13 cellular contexts compared by ENCODE assay signal in genomic region chr13:74063533-74064100, GRCh38.
DNase-seq lines count a peak whose midpoint lies in the region; ATAC-seq and TF ChIP-seq lines count a peak whose summit lies in the region.
"Had no signal": no experiment of that assay in that cellular context is flagged by ENCODE, and none has a peak within 500 bp of the region (broad histone marks: within the 10 kb centered on the region; RNA-seq: fewer than 3 reads in every experiment).

No MANE protein-coding gene starts in this region.

- H3K79me2 ChIP-seq in DOHH2 (ENCODE audit: control insufficient read depth, low read length) (peaks cover 85% of the 10 kb centered on the region), OCI-LY1 (ENCODE audit: insufficient read depth, low read length) (peaks cover 8% of the 10 kb centered on the region), H9 (ENCODE audit: insufficient read depth, low read length) (no peaks in the 10 kb centered on the region)

- H2BK5ac ChIP-seq in H9 (ENCODE audit: insufficient read length, low read length), result no peak overlapping the region

- peaks cover 15% of the 10 kb centered on the region for H3K36me3 ChIP-seq in DOHH2 (ENCODE audit: control insufficient read depth, low read length)
- H3K36me3 ChIP-seq in OCI-LY1 (ENCODE audit: insufficient read depth, low read length), result peaks cover 8% of the 10 kb centered on the region; the same call in 1 of the 2 replicates
- no peaks in the 10 kb centered on the region for H3K36me3 ChIP-seq in psoas muscle (ENCODE audit: insufficient read depth in 1 of 2, low read depth in 1 of 2)
- H3K36me3 ChIP-seq in SJCRH30, result no peaks in the 10 kb centered on the region

- no peak overlapping the region for H3K14ac ChIP-seq in H9 (ENCODE audit: insufficient read depth, low read length)

- H2AK5ac ChIP-seq in H9 (ENCODE audit: insufficient read length, low read length), result no peak overlapping the region

- H3K27ac ChIP-seq in DOHH2 (ENCODE audit: low read depth, low read length) (peak overlapping the region; percentile 74), OCI-LY1 (ENCODE audit: low read depth, low read length, poor library complexity, severe bottlenecking) (peak overlapping the region; percentile 82), dorsolateral prefrontal cortex (peak overlapping the region in 50 of 59 donors; percentile 3 to 85 (median 60)), psoas muscle (peak overlapping the region; percentile 83), H9 (ENCODE audit: insufficient read length, low read depth, low read length) (no peak overlapping the region), SJCRH30 (no peak overlapping the region)
- H3K27ac ChIP-seq: PC-9 had no signal

- H3K23me2 ChIP-seq in H9 (ENCODE audit: insufficient read length, low read depth, low read length, poor library complexity, severe bottlenecking), result no peaks in the 10 kb centered on the region

- no peak overlapping the region for H2BK120ac ChIP-seq in H9 (ENCODE audit: low read depth, low read length, poor library complexity, severe bottlenecking)

- DNase-seq in dorsolateral prefrontal cortex, result no peak
- no peak for DNase-seq in psoas muscle
- no peak for DNase-seq in H9
- no peak for DNase-seq in HFFc6
- no peak for DNase-seq in DMS79 (lab: John Stamatoyannopoulos, UW)
- no peak for DNase-seq in SJCRH30
- DNase-seq: DMS153; effector CD4-positive, alpha-beta T cell; Kasumi-1; PC-9 had no signal

- no peak for ATAC-seq in psoas muscle

- H3K23ac ChIP-seq in H9 (ENCODE audit: insufficient read length, low read depth, low read length), result no peak overlapping the region

- H3T11ph ChIP-seq in H9 (ENCODE audit: low read length), result no peak overlapping the region

- H3K4me2 ChIP-seq in DOHH2 (ENCODE audit: low read length) (peak overlapping the region; percentile 73), OCI-LY1 (ENCODE audit: low read length) (peak overlapping the region; percentile 57), H9 (ENCODE audit: insufficient read depth, insufficient read length, low read length) (no peak overlapping the region)
- H3K4me2 ChIP-seq: PC-9 had no signal

- no peak overlapping the region for H4K5ac ChIP-seq in H9 (ENCODE audit: insufficient read length, low read depth, low read length)

- no peak overlapping the region for H3K56ac ChIP-seq in H9 (ENCODE audit: insufficient read length, low read depth, low read length)

- H4K91ac ChIP-seq in H9 (ENCODE audit: insufficient read length, low read depth, low read length), result no peak overlapping the region

- H4K20me1 ChIP-seq in DOHH2 (ENCODE audit: control insufficient read depth, insufficient read depth, low read depth, low read length), result no peaks in the 10 kb centered on the region
- H4K20me1 ChIP-seq in OCI-LY1 (ENCODE audit: insufficient read depth, low read length), result no peaks in the 10 kb centered on the region
- no peaks in the 10 kb centered on the region for H4K20me1 ChIP-seq in H9 (ENCODE audit: control insufficient read depth, insufficient read depth, insufficient read length)

- intact Hi-C loops in dorsolateral prefrontal cortex (cut with DNase I), result no loop called here
- intact Hi-C loops in psoas muscle (cut with DNase I), result loop anchor here in 1 of 2 donors (2.0 to 10.0 kb wide), 2 partner anchors 71 to 221 kb away; partner anchors contain the start of gene KLF12

- H2BK20ac ChIP-seq in H9 (ENCODE audit: low read depth, low read length, poor library complexity, severe bottlenecking), result no peak overlapping the region

- H2AFZ ChIP-seq in OCI-LY1 (ENCODE audit: low read length), result no peak overlapping the region
- no peak overlapping the region for H2AFZ ChIP-seq in H9 (ENCODE audit: low read length)
- H2AFZ ChIP-seq: PC-9 had no signal

- H3K4me1 ChIP-seq in DOHH2 (ENCODE audit: control insufficient read depth, low read length) (peaks cover 66% of the 10 kb centered on the region), OCI-LY1 (ENCODE audit: insufficient read depth, low read length, severe bottlenecking) (peaks cover 53% of the 10 kb centered on the region), psoas muscle (peaks cover 47% of the 10 kb centered on the region), H9 (ENCODE audit: insufficient read depth, low read length) (no peaks in the 10 kb centered on the region), SJCRH30 (no peaks in the 10 kb centered on the region)

- H3K27me3 ChIP-seq in DOHH2 (ENCODE audit: control insufficient read depth, low read length) (no peaks in the 10 kb centered on the region), OCI-LY1 (ENCODE audit: insufficient read depth, low read length) (no peaks in the 10 kb centered on the region), dorsolateral prefrontal cortex (no peaks in the 10 kb centered on the region), psoas muscle (ENCODE audit: insufficient read depth in 3 of 3, low read length in 2 of 3) (no peaks in the 10 kb centered on the region), H9 (ENCODE audit: insufficient read depth, low read length) (no peaks in the 10 kb centered on the region), SJCRH30 (no peaks in the 10 kb centered on the region)

- H3K27ac Mint-ChIP-seq in H9 (no peak overlapping the region), HFFc6 (no peak overlapping the region)

- H3F3A ChIP-seq in DOHH2 (ENCODE audit: control insufficient read depth, insufficient read depth) (peaks cover 7% of the 10 kb centered on the region; the same call in 1 of the 2 replicates), OCI-LY1 (ENCODE audit: insufficient read depth, low read length) (peaks cover 4% of the 10 kb centered on the region; the same call in 1 of the 2 replicates)

- no peak overlapping the region for H2BK15ac ChIP-seq in H9 (ENCODE audit: low read depth, low read length)

- H3K9ac ChIP-seq in OCI-LY1 (ENCODE audit: low read length), result peak overlapping the region; percentile 42
- H3K9ac ChIP-seq in H9 (ENCODE audit: extremely low read depth, insufficient read length, low read length), result no peak overlapping the region

- H4K8ac ChIP-seq in H9 (replicated peaks; ENCODE audit: insufficient read length, low read depth, low read length), result no peak overlapping the region

- no peak overlapping the region for H2BK12ac ChIP-seq in H9 (ENCODE audit: insufficient read length, low read depth, low read length)

- TF ChIP-seq CTCF in DOHH2 (IDR thresholded peaks at IDR 0.05; ENCODE audit: low read depth, low read length, poor library complexity, severe bottlenecking) (no peak), OCI-LY1 (IDR thresholded peaks at IDR 0.05; ENCODE audit: low read length) (no peak), dorsolateral prefrontal cortex (IDR thresholded peaks at IDR 0.05 in 54 of 56, conservative IDR thresholded peaks at IDR 0.05 in 2 of 56; ENCODE audit: low read depth in 1 of 56, partially characterized antibody in 56 of 56) (no peak), psoas muscle (IDR thresholded peaks at IDR 0.05) (no peak), H9 (conservative IDR thresholded peaks at IDR 0.05) (no peak), HFFc6 (IDR thresholded peaks at IDR 0.05) (no peak)

- H3K4me1 Mint-ChIP-seq in H9 (no peaks in the 10 kb centered on the region), HFFc6 (ENCODE audit: low read depth) (peaks cover 62% of the 10 kb centered on the region)

- no peaks in the 10 kb centered on the region for H3K79me1 ChIP-seq in H9 (ENCODE audit: insufficient read depth, low read depth, low read length, poor library complexity, severe bottlenecking)

- H3K27me3 Mint-ChIP-seq in H9 (ENCODE audit: low read depth) (no peaks in the 10 kb centered on the region), HFFc6 (ENCODE audit: insufficient read depth) (no peaks in the 10 kb centered on the region; the same call in 1 of the 2 replicates)

- H3K9me3 ChIP-seq in DOHH2 (ENCODE audit: control insufficient read depth, insufficient read depth, low read length), result peaks cover 8% of the 10 kb centered on the region; the same call in 1 of the 2 replicates
- H3K9me3 ChIP-seq in OCI-LY1 (ENCODE audit: low read length), result peaks cover 2% of the 10 kb centered on the region; the same call in 1 of the 2 replicates
- H3K9me3 ChIP-seq in psoas muscle, result peaks cover 3% of the 10 kb centered on the region
- H3K9me3 ChIP-seq in H9 (ENCODE audit: control insufficient read depth, low read depth, low read length), result no peaks in the 10 kb centered on the region
- no peaks in the 10 kb centered on the region; the same call in 1 of the 2 replicates for H3K9me3 ChIP-seq in SJCRH30 (replicated peaks)
- H3K9me3 ChIP-seq: mucosa of descending colon had no signal

- H3K4me3 Mint-ChIP-seq in H9, result no peak overlapping the region
- no peak overlapping the region; the same call in 1 of the 2 replicates for H3K4me3 Mint-ChIP-seq in HFFc6

- peaks cover 0 to 5% of the 10 kb centered on the region in 2 experiments; a peak in 2 of 5 replicates for H3K9me3 Mint-ChIP-seq in H9
- no peaks in the 10 kb centered on the region; the same call in 1 of the 2 replicates for H3K9me3 Mint-ChIP-seq in HFFc6

- H3K36me3 Mint-ChIP-seq in H9 (ENCODE audit: insufficient read depth in 1 of 3, low read depth in 3 of 3) (peaks cover 4 to 10% (median 4%) of the 10 kb centered on the region in 3 experiments; a peak in 4 of 7 replicates), HFFc6 (ENCODE audit: low read depth) (peaks cover 29% of the 10 kb centered on the region)

- H3K4me3 ChIP-seq in DOHH2 (ENCODE audit: low read length), result peak overlapping the region; percentile 43
- H3K4me3 ChIP-seq in OCI-LY1 (ENCODE audit: low read depth, low read length, poor library complexity, severe bottlenecking), result peak overlapping the region; percentile 43
- H3K4me3 ChIP-seq in dorsolateral prefrontal cortex, result peak overlapping the region in 31 of 59 donors; percentile 8 to 59 (median 40)
- H3K4me3 ChIP-seq in psoas muscle, result peak overlapping the region; percentile 53
- H3K4me3 ChIP-seq in SJCRH30, result no peak overlapping the region
- H3K4me3 ChIP-seq: mucosa of descending colon, PC-9 had no signal

- H3K9me2 ChIP-seq in DOHH2 (replicated peaks; ENCODE audit: control insufficient read depth, low read length), result no peaks in the 10 kb centered on the region
- no peaks in the 10 kb centered on the region for H3K9me2 ChIP-seq in OCI-LY1 (ENCODE audit: low read depth, low read length)

- no peak overlapping the region for H3K4ac ChIP-seq in H9 (ENCODE audit: low read depth, low read length)

- H3K18ac ChIP-seq in H9 (ENCODE audit: insufficient read length, low read depth, low read length), result no peak overlapping the region

Comparison
In these comparisons a context has a peak if more than half of its experiments do, and no peak if none do; other contexts are left out.
1. H3K27ac ChIP-seq: peak in DOHH2 (single experiment), OCI-LY1 (single experiment), dorsolateral prefrontal cortex (50 of 59) and psoas muscle (single experiment); none in H9 (single experiment) and SJCRH30 (single experiment).